Comparison of ENCODE assay signal across 1 cellular context in genomic region chr14:34873591-34874385, GRCh38.
TF ChIP-seq lines count a peak whose summit lies in the region.

No MANE protein-coding gene starts in this region.

TF ChIP-seq in K562, 482 proteins besides CTCF, POLR2A, EP300 and RAD21 (continued from another document and continues in another):
- TF ChIP-seq UBTF (IDR thresholded peaks at IDR 0.05; ENCODE audit: borderline replicate concordance in 1 of 2, low read depth in 2 of 2, low read length in 2 of 2) (peak in 1 of 2 experiments; percentile 8; a peak in 1 of 4 replicates), CTBP1 (IDR thresholded peaks at IDR 0.05; ENCODE audit: borderline replicate concordance) (peak; percentile 28; the same call in 1 of the 2 replicates), PHF8 (IDR thresholded peaks at IDR 0.05; ENCODE audit: borderline replicate concordance, low read length) (peak; percentile 75), EP400 (IDR thresholded peaks at IDR 0.05) (peak; percentile 94), TRIM28 (IDR thresholded peaks at IDR 0.05) (no peak), ZNF444 (CRISPR knock-in tag; IDR thresholded peaks at IDR 0.05) (no peak), SP2 (IDR thresholded peaks at IDR 0.05; ENCODE audit: extremely low read depth, low read depth, low read length, poor library complexity, severe bottlenecking) (no peak), NFIC (IDR thresholded peaks at IDR 0.05) (no peak; the same call in 1 of the 2 replicates), SMAD1 (IDR thresholded peaks at IDR 0.05; ENCODE audit: low read depth, low read length, partially characterized antibody) (no peak), L3MBTL2 (IDR thresholded peaks at IDR 0.05) (peak; percentile 92), BRD9 (IDR thresholded peaks at IDR 0.05; ENCODE audit: low read depth, partially characterized antibody) (no peak), ILK (tag; IDR thresholded peaks at IDR 0.05; ENCODE audit: borderline replicate concordance, low read depth) (no peak), ZNF398 (CRISPR knock-in tag; IDR thresholded peaks at IDR 0.05) (no peak), HMG20A (CRISPR knock-in tag; conservative IDR thresholded peaks at IDR 0.05) (no peak), POLR2G (IDR thresholded peaks at IDR 0.05; ENCODE audit: low read depth, low read length) (peak; percentile 85), ZFX (CRISPR knock-in tag; IDR thresholded peaks at IDR 0.05) (peak; percentile 97), PRDM10 (IDR thresholded peaks at IDR 0.05; ENCODE audit: partially characterized antibody) (peak; percentile 91), ETV6 (IDR thresholded peaks at IDR 0.05; ENCODE audit: borderline replicate concordance in 1 of 2, low read depth in 2 of 2, low read length in 1 of 2) (peak in 1 of 2 experiments; percentile 78; a peak in 2 of 4 replicates), ETV6 (CRISPR knock-in tag; IDR thresholded peaks at IDR 0.05; ENCODE audit: borderline replicate concordance) (no peak), TAF9B (IDR thresholded peaks at IDR 0.05; ENCODE audit: partially characterized antibody) (peak; percentile 57), KLF10 (CRISPR knock-in tag; IDR thresholded peaks at IDR 0.05) (no peak), ZBTB5 (IDR thresholded peaks at IDR 0.05) (no peak), EGR1 (conservative IDR thresholded peaks at IDR 0.05) (peak; percentile 66), SMARCE1 (IDR thresholded peaks at IDR 0.05) (no peak), HDAC3 (IDR thresholded peaks at IDR 0.05; ENCODE audit: borderline replicate concordance, partially characterized antibody) (peak; percentile 27), NBN (IDR thresholded peaks at IDR 0.05; ENCODE audit: low read depth) (peak; percentile 58; the same call in 1 of the 2 replicates), BMI1 (IDR thresholded peaks at IDR 0.05; ENCODE audit: low read length) (no peak), JUND (IDR thresholded peaks at IDR 0.05; ENCODE audit: borderline replicate concordance, low read depth, low read length) (peak; percentile 36; the same call in 1 of the 2 replicates), JUND (tag; IDR thresholded peaks at IDR 0.05; ENCODE audit: borderline replicate concordance, low read depth, low read length) (0 out of 3 replicates have a peak, but pooled peaks have one; percentile 35), CREB5 (CRISPR knock-in tag; IDR thresholded peaks at IDR 0.05) (no peak), LARP7 (IDR thresholded peaks at IDR 0.05) (peak; percentile 49; the same call in 1 of the 2 replicates), TCFL5 (CRISPR knock-in tag; conservative IDR thresholded peaks at IDR 0.05) (no peak), ZNF24 (IDR thresholded peaks at IDR 0.05) (no peak)
- TF ChIP-seq, protein P1, sequence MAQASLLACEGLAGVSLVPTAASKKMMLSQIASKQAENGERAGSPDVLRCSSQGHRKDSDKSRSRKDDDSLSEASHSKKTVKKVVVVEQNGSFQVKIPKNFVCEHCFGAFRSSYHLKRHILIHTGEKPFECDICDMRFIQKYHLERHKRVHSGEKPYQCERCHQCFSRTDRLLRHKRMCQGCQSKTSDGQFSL (CRISPR knock-in tag; IDR thresholded peaks at IDR 0.05): peak; percentile 25
- TF ChIP-seq, protein P1 (tag; IDR thresholded peaks at IDR 0.05): no peak
- TF ChIP-seq, protein P2, sequence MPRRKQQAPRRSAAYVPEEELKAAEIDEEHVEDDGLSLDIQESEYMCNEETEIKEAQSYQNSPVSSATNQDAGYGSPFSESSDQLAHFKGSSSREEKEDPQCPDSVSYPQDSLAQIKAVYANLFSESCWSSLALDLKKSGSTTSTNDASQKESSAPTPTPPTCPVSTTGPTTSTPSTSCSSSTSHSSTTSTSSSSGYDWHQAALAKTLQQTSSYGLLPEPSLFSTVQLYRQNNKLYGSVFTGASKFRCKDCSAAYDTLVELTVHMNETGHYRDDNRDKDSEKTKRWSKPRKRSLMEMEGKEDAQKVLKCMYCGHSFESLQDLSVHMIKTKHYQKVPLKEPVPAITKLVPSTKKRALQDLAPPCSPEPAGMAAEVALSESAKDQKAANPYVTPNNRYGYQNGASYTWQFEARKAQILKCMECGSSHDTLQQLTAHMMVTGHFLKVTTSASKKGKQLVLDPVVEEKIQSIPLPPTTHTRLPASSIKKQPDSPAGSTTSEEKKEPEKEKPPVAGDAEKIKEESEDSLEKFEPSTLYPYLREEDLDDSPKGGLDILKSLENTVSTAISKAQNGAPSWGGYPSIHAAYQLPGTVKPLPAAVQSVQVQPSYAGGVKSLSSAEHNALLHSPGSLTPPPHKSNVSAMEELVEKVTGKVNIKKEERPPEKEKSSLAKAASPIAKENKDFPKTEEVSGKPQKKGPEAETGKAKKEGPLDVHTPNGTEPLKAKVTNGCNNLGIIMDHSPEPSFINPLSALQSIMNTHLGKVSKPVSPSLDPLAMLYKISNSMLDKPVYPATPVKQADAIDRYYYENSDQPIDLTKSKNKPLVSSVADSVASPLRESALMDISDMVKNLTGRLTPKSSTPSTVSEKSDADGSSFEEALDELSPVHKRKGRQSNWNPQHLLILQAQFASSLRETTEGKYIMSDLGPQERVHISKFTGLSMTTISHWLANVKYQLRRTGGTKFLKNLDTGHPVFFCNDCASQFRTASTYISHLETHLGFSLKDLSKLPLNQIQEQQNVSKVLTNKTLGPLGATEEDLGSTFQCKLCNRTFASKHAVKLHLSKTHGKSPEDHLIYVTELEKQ (CRISPR knock-in tag; IDR thresholded peaks at IDR 0.05): no peak
- TF ChIP-seq, protein P3, sequence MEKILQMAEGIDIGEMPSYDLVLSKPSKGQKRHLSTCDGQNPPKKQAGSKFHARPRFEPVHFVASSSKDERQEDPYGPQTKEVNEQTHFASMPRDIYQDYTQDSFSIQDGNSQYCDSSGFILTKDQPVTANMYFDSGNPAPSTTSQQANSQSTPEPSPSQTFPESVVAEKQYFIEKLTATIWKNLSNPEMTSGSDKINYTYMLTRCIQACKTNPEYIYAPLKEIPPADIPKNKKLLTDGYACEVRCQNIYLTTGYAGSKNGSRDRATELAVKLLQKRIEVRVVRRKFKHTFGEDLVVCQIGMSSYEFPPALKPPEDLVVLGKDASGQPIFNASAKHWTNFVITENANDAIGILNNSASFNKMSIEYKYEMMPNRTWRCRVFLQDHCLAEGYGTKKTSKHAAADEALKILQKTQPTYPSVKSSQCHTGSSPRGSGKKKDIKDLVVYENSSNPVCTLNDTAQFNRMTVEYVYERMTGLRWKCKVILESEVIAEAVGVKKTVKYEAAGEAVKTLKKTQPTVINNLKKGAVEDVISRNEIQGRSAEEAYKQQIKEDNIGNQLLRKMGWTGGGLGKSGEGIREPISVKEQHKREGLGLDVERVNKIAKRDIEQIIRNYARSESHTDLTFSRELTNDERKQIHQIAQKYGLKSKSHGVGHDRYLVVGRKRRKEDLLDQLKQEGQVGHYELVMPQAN (IDR thresholded peaks at IDR 0.05; ENCODE audit: borderline replicate concordance): peak; percentile 56; the same call in 1 of the 2 replicates
- TF ChIP-seq, protein P4, sequence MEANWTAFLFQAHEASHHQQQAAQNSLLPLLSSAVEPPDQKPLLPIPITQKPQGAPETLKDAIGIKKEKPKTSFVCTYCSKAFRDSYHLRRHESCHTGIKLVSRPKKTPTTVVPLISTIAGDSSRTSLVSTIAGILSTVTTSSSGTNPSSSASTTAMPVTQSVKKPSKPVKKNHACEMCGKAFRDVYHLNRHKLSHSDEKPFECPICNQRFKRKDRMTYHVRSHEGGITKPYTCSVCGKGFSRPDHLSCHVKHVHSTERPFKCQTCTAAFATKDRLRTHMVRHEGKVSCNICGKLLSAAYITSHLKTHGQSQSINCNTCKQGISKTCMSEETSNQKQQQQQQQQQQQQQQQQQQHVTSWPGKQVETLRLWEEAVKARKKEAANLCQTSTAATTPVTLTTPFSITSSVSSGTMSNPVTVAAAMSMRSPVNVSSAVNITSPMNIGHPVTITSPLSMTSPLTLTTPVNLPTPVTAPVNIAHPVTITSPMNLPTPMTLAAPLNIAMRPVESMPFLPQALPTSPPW (CRISPR knock-in tag; IDR thresholded peaks at IDR 0.05): peak; percentile 71
- TF ChIP-seq, protein P5, sequence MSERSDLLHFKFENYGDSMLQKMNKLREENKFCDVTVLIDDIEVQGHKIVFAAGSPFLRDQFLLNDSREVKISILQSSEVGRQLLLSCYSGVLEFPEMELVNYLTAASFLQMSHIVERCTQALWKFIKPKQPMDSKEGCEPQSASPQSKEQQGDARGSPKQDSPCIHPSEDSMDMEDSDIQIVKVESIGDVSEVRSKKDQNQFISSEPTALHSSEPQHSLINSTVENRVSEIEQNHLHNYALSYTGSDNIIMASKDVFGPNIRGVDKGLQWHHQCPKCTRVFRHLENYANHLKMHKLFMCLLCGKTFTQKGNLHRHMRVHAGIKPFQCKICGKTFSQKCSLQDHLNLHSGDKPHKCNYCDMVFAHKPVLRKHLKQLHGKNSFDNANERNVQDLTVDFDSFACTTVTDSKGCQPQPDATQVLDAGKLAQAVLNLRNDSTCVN (CRISPR knock-in tag; IDR thresholded peaks at IDR 0.05): no peak
